In genomic region chr9:38068866-38069628, GRCh38 we compare ENCODE assay signal across 8 cellular contexts. TPM values are rescaled to one million over a fixed set of nuclear protein-coding genes. Genes with fewer than 3 reads are reported as not detected.
DNase-seq lines count a peak whose midpoint lies in the region; ATAC-seq, FAIRE-seq and TF ChIP-seq lines count a peak whose summit lies in the region.

SHB (minus strand) TSS chr9:38069227; CDS start chr9:38068645, 582 bp downstream.

- H3K27ac ChIP-seq in pancreas = peak within 1 kb of the TSS; percentile 94 to 98 (median 97)
- H3K27ac ChIP-seq in thyroid gland = peak within 1 kb of the TSS; percentile 88 to 98 (median 97)

- no peaks in the 10 kb centered on the region for H3K36me3 ChIP-seq in pancreas
- no peaks in the 10 kb centered on the region for H3K36me3 ChIP-seq in thyroid gland

- intact Hi-C loops in Right ventricle myocardium superior (cut with DNase I) = loop anchor here (5.0 kb wide), 3 partner anchors 37 to 152 kb away; no protein-coding TSS in a partner anchor
- intact Hi-C loops in pancreas (cut with DNase I) = loop anchor here in 2 of 3 donors (5.0 kb wide), 1 partner anchor 152 kb away; no protein-coding TSS in a partner anchor
- intact Hi-C loops in thyroid gland (cut with DNase I) = loop anchor here (5.0 kb wide), 1 partner anchor 47 kb away; no protein-coding TSS in a partner anchor

- no peaks in the 10 kb centered on the region for H3K27me3 ChIP-seq in pancreas
- H3K27me3 ChIP-seq in thyroid gland = no peaks in the 10 kb centered on the region

- H3K4me3 ChIP-seq in Jurkat, Clone E6-1 (ENCODE audit: low read length) = peak within 1 kb of the TSS; percentile 60
- H3K4me3 ChIP-seq in pancreas = peak within 1 kb of the TSS; percentile 43 to 99 (median 96)
- H3K4me3 ChIP-seq in thyroid gland (replicated peaks in 1 of 3) = peak within 1 kb of the TSS; percentile 69 to 84 (median 77)

- TF ChIP-seq POLR2A in thyroid gland (IDR thresholded peaks at IDR 0.05) = peak; percentile 88 to 95

- no peak for FAIRE-seq in pancreas (lab: Jason Lieb, UNC)

- TF ChIP-seq CTCF in pancreas (IDR thresholded peaks at IDR 0.05) (no peak), thyroid gland (IDR thresholded peaks at IDR 0.05) (peak in 2 of 6 experiments; percentile 11 to 13)

- H3K9me3 ChIP-seq in pancreas = no peaks in the 10 kb centered on the region
- no peaks in the 10 kb centered on the region for H3K9me3 ChIP-seq in thyroid gland

- no peak within 1 kb of the TSS for H3K27ac Mint-ChIP-seq in activated naive CD4-positive, alpha-beta T cell treated with anti-CD3 and anti-CD28 coated beads, Interleukin-2, amount 50 U/mL, for 72 hours

- no peaks in the 10 kb centered on the region for H3K9me3 Mint-ChIP-seq in activated naive CD4-positive, alpha-beta T cell treated with anti-CD3 and anti-CD28 coated beads, Interleukin-2, amount 50 U/mL, for 72 hours

- DNase-seq in DMS153 (lab: John Stamatoyannopoulos, UW) (peak; percentile 65), Right ventricle myocardium superior (peak; percentile 92), pancreas (peak; percentile 79 to 94 (median 88)), thyroid gland (peak; percentile 80 to 82)
- DNase-seq in Jurkat, Clone E6-1 (ENCODE audit: low read depth, low spot score) = peak; percentile 16
- peak; percentile 58 to 71 for DNase-seq in activated naive CD4-positive, alpha-beta T cell treated with anti-CD3 and anti-CD28 coated beads, Interleukin-2, amount 50 U/mL, for 72 hours (ENCODE audit: low spot score in 2 of 2)

- H3K4me1 ChIP-seq in pancreas = peaks cover 4 to 22% (median 5%) of the 10 kb centered on the region in 3 donors
- peaks cover 22 to 39% of the 10 kb centered on the region in 2 donors for H3K4me1 ChIP-seq in thyroid gland

- no peaks in the 10 kb centered on the region for H3K36me3 Mint-ChIP-seq in activated naive CD4-positive, alpha-beta T cell treated with anti-CD3 and anti-CD28 coated beads, Interleukin-2, amount 50 U/mL, for 72 hours

- WGBS in pancreas, 2 donors = 0% methylated on average over 56 to 110 of the region's 110 CpGs
- WGBS in thyroid gland, 2 donors = 0% methylated on average over 10 of the region's 110 CpGs; no CpG with 5 or more reads in 1 of the 2 donors

- ATAC-seq in GM21576 (IDR thresholded peaks at IDR 0.05; ENCODE audit: unreplicated experiment) = peak; percentile 42
- ATAC-seq in SK-N-SH treated with all-trans-retinoic acid at 6 μM for 48 hours = peak; percentile 49
- ATAC-seq in activated naive CD4-positive, alpha-beta T cell treated with anti-CD3 and anti-CD28 coated beads, Interleukin-2, amount 50 U/mL, for 72 hours = peak; percentile 76 to 87
- peak; percentile 84 for ATAC-seq in Right ventricle myocardium superior (ENCODE audit: poor library complexity)
- peak; percentile 67 to 74 (median 70) for ATAC-seq in pancreas

TF ChIP-seq in SK-N-SH treated with all-trans-retinoic acid at 6 μM for 48 hours, 23 proteins besides CTCF, POLR2A, EP300 and RAD21:
- TF ChIP-seq OSR1 (CRISPR knock-in tag; IDR thresholded peaks at IDR 0.05) (no peak), SNAI2 (CRISPR knock-in tag; IDR thresholded peaks at IDR 0.05) (no peak), ZFP3 (CRISPR knock-in tag; IDR thresholded peaks at IDR 0.05) (no peak), GLIS3 (CRISPR knock-in tag; IDR thresholded peaks at IDR 0.05) (no peak), RARB (CRISPR knock-in tag; IDR thresholded peaks at IDR 0.05) (no peak), ARNTL (CRISPR knock-in tag; IDR thresholded peaks at IDR 0.05; ENCODE audit: borderline replicate concordance, low read depth) (no peak), CSDC2 (CRISPR knock-in tag; IDR thresholded peaks at IDR 0.05) (no peak; the same call in 1 of the 2 replicates), ZNF565 (CRISPR knock-in tag; conservative IDR thresholded peaks at IDR 0.05; ENCODE audit: low read depth) (no peak)
- TF ChIP-seq, protein P1, sequence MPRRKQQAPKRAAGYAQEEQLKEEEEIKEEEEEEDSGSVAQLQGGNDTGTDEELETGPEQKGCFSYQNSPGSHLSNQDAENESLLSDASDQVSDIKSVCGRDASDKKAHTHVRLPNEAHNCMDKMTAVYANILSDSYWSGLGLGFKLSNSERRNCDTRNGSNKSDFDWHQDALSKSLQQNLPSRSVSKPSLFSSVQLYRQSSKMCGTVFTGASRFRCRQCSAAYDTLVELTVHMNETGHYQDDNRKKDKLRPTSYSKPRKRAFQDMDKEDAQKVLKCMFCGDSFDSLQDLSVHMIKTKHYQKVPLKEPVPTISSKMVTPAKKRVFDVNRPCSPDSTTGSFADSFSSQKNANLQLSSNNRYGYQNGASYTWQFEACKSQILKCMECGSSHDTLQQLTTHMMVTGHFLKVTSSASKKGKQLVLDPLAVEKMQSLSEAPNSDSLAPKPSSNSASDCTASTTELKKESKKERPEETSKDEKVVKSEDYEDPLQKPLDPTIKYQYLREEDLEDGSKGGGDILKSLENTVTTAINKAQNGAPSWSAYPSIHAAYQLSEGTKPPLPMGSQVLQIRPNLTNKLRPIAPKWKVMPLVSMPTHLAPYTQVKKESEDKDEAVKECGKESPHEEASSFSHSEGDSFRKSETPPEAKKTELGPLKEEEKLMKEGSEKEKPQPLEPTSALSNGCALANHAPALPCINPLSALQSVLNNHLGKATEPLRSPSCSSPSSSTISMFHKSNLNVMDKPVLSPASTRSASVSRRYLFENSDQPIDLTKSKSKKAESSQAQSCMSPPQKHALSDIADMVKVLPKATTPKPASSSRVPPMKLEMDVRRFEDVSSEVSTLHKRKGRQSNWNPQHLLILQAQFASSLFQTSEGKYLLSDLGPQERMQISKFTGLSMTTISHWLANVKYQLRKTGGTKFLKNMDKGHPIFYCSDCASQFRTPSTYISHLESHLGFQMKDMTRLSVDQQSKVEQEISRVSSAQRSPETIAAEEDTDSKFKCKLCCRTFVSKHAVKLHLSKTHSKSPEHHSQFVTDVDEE (CRISPR knock-in tag; IDR thresholded peaks at IDR 0.05) = no peak
- TF ChIP-seq, protein P2, sequence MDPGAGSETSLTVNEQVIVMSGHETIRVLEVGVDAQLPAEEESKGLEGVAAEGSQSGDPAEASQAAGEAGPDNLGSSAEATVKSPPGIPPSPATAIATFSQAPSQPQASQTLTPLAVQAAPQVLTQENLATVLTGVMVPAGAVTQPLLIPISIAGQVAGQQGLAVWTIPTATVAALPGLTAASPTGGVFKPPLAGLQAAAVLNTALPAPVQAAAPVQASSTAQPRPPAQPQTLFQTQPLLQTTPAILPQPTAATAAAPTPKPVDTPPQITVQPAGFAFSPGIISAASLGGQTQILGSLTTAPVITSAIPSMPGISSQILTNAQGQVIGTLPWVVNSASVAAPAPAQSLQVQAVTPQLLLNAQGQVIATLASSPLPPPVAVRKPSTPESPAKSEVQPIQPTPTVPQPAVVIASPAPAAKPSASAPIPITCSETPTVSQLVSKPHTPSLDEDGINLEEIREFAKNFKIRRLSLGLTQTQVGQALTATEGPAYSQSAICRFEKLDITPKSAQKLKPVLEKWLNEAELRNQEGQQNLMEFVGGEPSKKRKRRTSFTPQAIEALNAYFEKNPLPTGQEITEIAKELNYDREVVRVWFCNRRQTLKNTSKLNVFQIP (CRISPR knock-in tag; IDR thresholded peaks at IDR 0.05; ENCODE audit: borderline replicate concordance, low read depth) = no peak

RNA-seq across cellular contexts. Expression of gene SHB, which starts in this region (rescaled TPM):
- 5.8 TPM for polyA plus RNA-seq in Jurkat, Clone E6-1 (2012; ENCODE audit: insufficient read depth, insufficient read length)
- total RNA-seq in activated naive CD4-positive, alpha-beta T cell treated with anti-CD3 and anti-CD28 coated beads, Interleukin-2, amount 50 U/mL, for 72 hours = 1 to 10 TPM in 1 of 2 donors, under 1 TPM in 1; 0.34 to 1.7 TPM
- 15.0 TPM for total RNA-seq in Right ventricle myocardium superior
- 10 to 100 TPM; 13.9 to 24.2 (median 22.7) TPM for total RNA-seq in pancreas
- polyA plus RNA-seq in pancreas = 10 to 100 TPM; 11.5 to 12.4 TPM
- total RNA-seq in thyroid gland = 10 to 100 TPM; 18.4 to 27.5 (median 22.0) TPM

Comparison
In these comparisons a context has a peak if more than half of its experiments do, and no peak if none do; other contexts are left out.
1. Peak in every context shown above with its lines: DNase-seq, ATAC-seq, H3K4me3 ChIP-seq and H3K27ac ChIP-seq.
2. DNase-seq: peak in every context shown above with its lines; median percentile 92 in Right ventricle myocardium superior; 88 in pancreas; 81 in thyroid gland; 65 in DMS153; 64 in activated naive CD4-positive, alpha-beta T cell treated with anti-CD3 and anti-CD28 coated beads, Interleukin-2, amount 50 U/mL, for 72 hours; 16 in Jurkat, Clone E6-1.